8 cellular contexts compared by ENCODE assay signal in the genomic region with DNA sequence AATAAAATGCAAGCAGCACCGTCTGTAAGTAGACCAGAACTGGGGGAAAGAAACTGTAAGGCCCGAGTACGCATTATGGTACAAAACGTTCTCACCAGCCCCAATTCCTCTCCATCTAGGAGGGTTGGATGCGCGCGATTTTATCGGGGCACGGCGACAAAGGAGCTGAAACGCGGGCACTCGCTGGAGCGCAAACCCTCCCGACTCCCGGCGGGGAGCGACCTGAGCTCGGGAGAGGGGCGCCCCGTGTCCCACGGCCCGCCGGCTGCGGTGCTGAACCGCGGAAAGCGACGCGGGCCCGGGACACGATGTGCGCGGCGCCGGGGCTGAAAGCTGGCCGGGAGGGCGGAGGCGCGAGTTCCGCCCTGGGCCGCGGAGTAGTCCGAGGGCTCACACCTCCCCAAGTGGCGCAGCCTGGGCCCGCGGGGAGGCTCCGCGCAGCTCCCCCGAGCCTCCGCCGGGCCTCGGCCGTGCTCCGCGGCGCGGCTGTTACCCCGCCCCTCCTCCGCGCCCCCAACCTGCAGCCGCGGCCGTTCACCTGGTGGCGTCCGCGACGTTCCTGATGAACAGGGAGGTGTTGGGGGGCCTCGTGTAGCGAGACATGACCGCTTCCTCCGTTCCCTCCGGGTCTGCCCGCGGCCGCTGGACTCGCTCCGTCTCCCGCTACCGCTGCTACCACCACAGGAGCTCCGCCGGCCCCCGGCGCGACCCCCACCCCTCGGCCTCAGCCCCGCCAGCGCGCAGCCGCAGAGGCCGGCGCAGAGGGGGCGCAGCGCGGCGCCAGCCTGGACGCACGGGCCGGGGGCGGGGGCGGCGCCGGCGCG. TPM values are rescaled to one million over a fixed set of nuclear protein-coding genes. Genes with fewer than 3 reads are reported as not detected.
A peak's percentile ranks its signal among the peaks of the same experiment; 100 is the strongest.
DNase-seq lines count a peak whose midpoint lies in the region; ATAC-seq and TF ChIP-seq lines count a peak whose summit lies in the region.

A gene (minus strand): TSS at position 787 of the 824 bp plus-strand sequence. CDS start 184 bp downstream, at position 603.

- no peak within 1 kb of the TSS for H2BK15ac ChIP-seq in H9 (ENCODE audit: low read depth, low read length)

- H3K4me1 ChIP-seq in H9 (ENCODE audit: insufficient read depth, low read length) (no peaks in the 10 kb centered on the region), stomach smooth muscle (ENCODE audit: control insufficient read depth, insufficient read depth, low read length) (peaks cover 16% of the 10 kb centered on the region)

- H3K18ac ChIP-seq in H9 (ENCODE audit: insufficient read length, low read depth, low read length), result peak within 1 kb of the TSS; percentile 30

- H4K8ac ChIP-seq in H9 (replicated peaks; ENCODE audit: insufficient read length, low read depth, low read length), result no peak within 1 kb of the TSS

- no peak within 1 kb of the TSS for H2AFZ ChIP-seq in H9 (ENCODE audit: low read length)

- H3K27ac ChIP-seq in H9 (ENCODE audit: insufficient read length, low read depth, low read length), result no peak within 1 kb of the TSS
- H3K27ac ChIP-seq in stomach smooth muscle (ENCODE audit: low read length), result peak within 1 kb of the TSS; percentile 37

- peak within 1 kb of the TSS; percentile 47 for H3K9ac ChIP-seq in H9 (ENCODE audit: extremely low read depth, insufficient read length, low read length)
- H3K9ac ChIP-seq in stomach smooth muscle (ENCODE audit: low read length in 2 of 2), result peak within 1 kb of the TSS; percentile 37 to 52

- H3K4ac ChIP-seq in H9 (ENCODE audit: low read depth, low read length), result no peak within 1 kb of the TSS

- H3K4me3 ChIP-seq in GM06990 (replicated peaks; ENCODE audit: low read depth, low read length), result peak within 1 kb of the TSS; percentile 56
- peak within 1 kb of the TSS; percentile 48 for H3K4me3 ChIP-seq in epithelial cell of esophagus (ENCODE audit: low read length)
- H3K4me3 ChIP-seq in stomach smooth muscle (ENCODE audit: low read length in 2 of 2), result peak within 1 kb of the TSS; percentile 47 to 79

- no peak within 1 kb of the TSS for H3T11ph ChIP-seq in H9 (ENCODE audit: low read length)

- H3K23ac ChIP-seq in H9 (ENCODE audit: insufficient read length, low read depth, low read length), result no peak within 1 kb of the TSS

- H3K79me1 ChIP-seq in H9 (ENCODE audit: insufficient read depth, low read depth, low read length, poor library complexity, severe bottlenecking), result no peaks in the 10 kb centered on the region

- H3K23me2 ChIP-seq in H9 (ENCODE audit: insufficient read length, low read depth, low read length, poor library complexity, severe bottlenecking), result peaks cover 5% of the 10 kb centered on the region

- no peak within 1 kb of the TSS for H2BK5ac ChIP-seq in H9 (ENCODE audit: insufficient read length, low read length)

- H3K36me3 Mint-ChIP-seq in H9 (ENCODE audit: insufficient read depth in 1 of 3, low read depth in 3 of 3), result no peaks in the 10 kb centered on the region; a peak in 2 of 7 replicates

- H3K14ac ChIP-seq in H9 (ENCODE audit: insufficient read depth, low read length), result peak within 1 kb of the TSS; percentile 54

- H4K20me1 ChIP-seq in H9 (ENCODE audit: control insufficient read depth, insufficient read depth, insufficient read length), result no peaks in the 10 kb centered on the region

- no peak within 1 kb of the TSS for H2BK20ac ChIP-seq in H9 (ENCODE audit: low read depth, low read length, poor library complexity, severe bottlenecking)

- H2BK12ac ChIP-seq in H9 (ENCODE audit: insufficient read length, low read depth, low read length), result no peak within 1 kb of the TSS

- H3K4me2 ChIP-seq in H9 (ENCODE audit: insufficient read depth, insufficient read length, low read length), result peak within 1 kb of the TSS; percentile 82

- H3K9me3 Mint-ChIP-seq in H9, result no peaks in the 10 kb centered on the region; a peak in 1 of 5 replicates

- ATAC-seq in GM18873 (IDR thresholded peaks at IDR 0.05; ENCODE audit: low FRiP score, unreplicated experiment), result no peak

- H3K56ac ChIP-seq in H9 (ENCODE audit: insufficient read length, low read depth, low read length), result no peak within 1 kb of the TSS

- H4K91ac ChIP-seq in H9 (ENCODE audit: insufficient read length, low read depth, low read length), result no peak within 1 kb of the TSS

- no peak within 1 kb of the TSS for H4K5ac ChIP-seq in H9 (ENCODE audit: insufficient read length, low read depth, low read length)

- peaks cover 8 to 10% of the 10 kb centered on the region in 2 experiments for H3K4me1 Mint-ChIP-seq in H9

- H3K4me3 Mint-ChIP-seq in H9, result peak within 1 kb of the TSS; percentile 64 to 90

- H3K27me3 ChIP-seq in GM06990 (replicated peaks; ENCODE audit: control insufficient read depth, insufficient read depth, low read length), result no peaks in the 10 kb centered on the region
- peaks cover 16% of the 10 kb centered on the region for H3K27me3 ChIP-seq in H9 (ENCODE audit: insufficient read depth, low read length)
- H3K27me3 ChIP-seq in stomach smooth muscle (ENCODE audit: control insufficient read depth in 1 of 2, insufficient read depth in 2 of 2, low read length in 2 of 2), result no peaks in the 10 kb centered on the region

- TF ChIP-seq CTCF in GM06990 (IDR thresholded peaks at IDR 0.05; ENCODE audit: insufficient read depth, low read length, poor library complexity, severe bottlenecking) (no peak), H9 (conservative IDR thresholded peaks at IDR 0.05) (no peak), epithelial cell of esophagus (IDR thresholded peaks at IDR 0.05; ENCODE audit: insufficient read depth, low read depth, low read length, missing control alignments) (no peak)

- no peak within 1 kb of the TSS for H2BK120ac ChIP-seq in H9 (ENCODE audit: low read depth, low read length, poor library complexity, severe bottlenecking)

- no peaks in the 10 kb centered on the region for H3K36me3 ChIP-seq in GM06990 (ENCODE audit: control insufficient read depth, insufficient read depth, low read length)
- H3K36me3 ChIP-seq in stomach smooth muscle (ENCODE audit: control insufficient read depth in 2 of 2, insufficient read depth in 2 of 2, low read length in 2 of 2), result no peaks in the 10 kb centered on the region

- no CpG with 5 or more reads among the region's 105 CpGs for whole genome bisulfite sequencing in H9 (ENCODE audit: extremely low coverage, insufficient read length, low lambda C conversion rate)

- peaks cover 38% of the 10 kb centered on the region for H3K27me3 Mint-ChIP-seq in H9 (ENCODE audit: low read depth)

- no peak within 1 kb of the TSS for H2AK5ac ChIP-seq in H9 (ENCODE audit: insufficient read length, low read length)

- H3K27ac Mint-ChIP-seq in H9, result no peak within 1 kb of the TSS; a peak in 1 of 7 replicates

- DNase-seq in GM06990 (ENCODE audit: extremely low read depth, insufficient read length) (peak; percentile 62), H9 (peak; percentile 57), NCI-H146 treated with DMSO at 0.1 percent for 48 hours (lab: John Stamatoyannopoulos, UW; ENCODE audit: unreplicated experiment) (peak; percentile 18), epithelial cell of esophagus (ENCODE audit: low read depth) (peak; percentile 38), myocyte (ENCODE audit: low read depth) (peak; percentile 27)
- DNase-seq in activated CD8-positive, alpha-beta memory T cell treated with anti-CD3 and anti-CD28 coated beads for 48 hours (ENCODE audit: low read depth in 2 of 3, low spot score in 2 of 3), result peak; percentile 10 to 23 (median 19)

- H3K9me3 ChIP-seq in H9 (ENCODE audit: control insufficient read depth, low read depth, low read length) (no peaks in the 10 kb centered on the region), stomach smooth muscle (ENCODE audit: control insufficient read depth in 2 of 2, low read length in 2 of 2) (no peaks in the 10 kb centered on the region)

- H3K79me2 ChIP-seq in H9 (ENCODE audit: insufficient read depth, low read length), result no peaks in the 10 kb centered on the region

RNA-seq across cellular contexts. Expression of the gene that starts here (rescaled TPM):
- total RNA-seq in H9 (2021), result 7.5 and 7.6 TPM in 2 replicates
- total RNA-seq in myocyte, result not detected in 2 replicates
- polyA plus RNA-seq in myocyte (2012), result 0.11 TPM

Comparison
In these comparisons a context has a peak if more than half of its experiments do, and no peak if none do; other contexts are left out.
1. Peak in DNase-seq in myocyte; RNA of the gene not detected or under 1 TPM.